ENCODE assay signal across 37 cellular contexts in genomic region chr16:48913384-48913783, GRCh38.
"Had no signal": no experiment of that assay in that cellular context is flagged by ENCODE, and none has a peak within 500 bp of the region (broad histone marks: within the 10 kb centered on the region; RNA-seq: fewer than 3 reads in every experiment).

No MANE protein-coding gene starts in this region.

- H3K27ac ChIP-seq: adrenal gland, ascending aorta, body of pancreas, brain microvascular endothelial cell, breast epithelium, cardiac muscle cell had no signal

- H3K4me3 ChIP-seq: adrenal gland, ascending aorta, body of pancreas, breast epithelium, cardiac muscle cell had no signal

- H3K4me1 Mint-ChIP-seq: activated naive CD4-positive, alpha-beta T cell treated with anti-CD3 and anti-CD28 coated beads, Interleukin-2, amount 10 ng/mL, durations not matched to agents 7 days and 5 days; activated naive CD4-positive, alpha-beta T cell treated with anti-CD3 and anti-CD28 coated beads, Interleukin-2, amount 50 U/mL, for 24 hours; activated naive CD8-positive, alpha-beta T cell treated with anti-CD3 and anti-CD28 coated beads for 36 hours; activated naive CD8-positive, alpha-beta T cell treated with anti-CD3 and anti-CD28 coated beads, Interleukin-2, amount 10 ng/mL, durations not matched to agents 7 days and 5 days; activated naive CD8-positive, alpha-beta T cell treated with anti-CD3 and anti-CD28 coated beads, Interleukin-2, amount 50 U/mL, for 24 hours; activated T-helper 17 cell treated with anti-CD3 and anti-CD28 coated beads, Interleukin-2, amount 50 U/mL, for 72 hours; central memory CD8-positive, alpha-beta T cell had no signal

- ATAC-seq: activated naive CD4-positive, alpha-beta T cell treated with anti-CD3 and anti-CD28 coated beads, Interleukin-2, amount 50 U/mL, for 72 hours; activated naive CD8-positive, alpha-beta T cell treated with anti-CD3 and anti-CD28 coated beads, Interleukin-2, amount 50 U/mL, for 24 hours; activated T-cell treated with anti-CD3 and anti-CD28 coated beads, Interleukin-2, amount 50 U/mL, for 4 hours; activated T-cell treated with anti-CD3 and anti-CD28 coated beads, Interleukin-2, amount 50 U/mL, for 72 hours; activated T-helper 17 cell treated with anti-CD3 and anti-CD28 coated beads, Interleukin-2, amount 50 U/mL, for 72 hours; body of pancreas had no signal

- H3K27me3 Mint-ChIP-seq: activated naive CD4-positive, alpha-beta T cell treated with anti-CD3 and anti-CD28 coated beads, Interleukin-2, amount 10 ng/mL, durations not matched to agents 7 days and 5 days; activated naive CD8-positive, alpha-beta T cell treated with anti-CD3 and anti-CD28 coated beads, Interleukin-2, amount 10 ng/mL, durations not matched to agents 7 days and 5 days; activated naive CD8-positive, alpha-beta T cell treated with anti-CD3 and anti-CD28 coated beads, Interleukin-2, amount 50 U/mL, for 24 hours; activated T-cell treated with anti-CD3 and anti-CD28 coated beads, Interleukin-2, amount 50 U/mL, for 24 hours; activated T-helper 17 cell treated with anti-CD3 and anti-CD28 coated beads, Interleukin-2, amount 50 U/mL, for 72 hours; central memory CD8-positive, alpha-beta T cell had no signal

- FAIRE-seq: astrocyte, bronchial epithelial cell had no signal

- H3K9me3 Mint-ChIP-seq: activated naive CD4-positive, alpha-beta T cell treated with anti-CD3 and anti-CD28 coated beads for 36 hours; activated naive CD4-positive, alpha-beta T cell treated with anti-CD3 and anti-CD28 coated beads, Interleukin-2, amount 10 ng/mL, durations not matched to agents 7 days and 5 days; activated naive CD8-positive, alpha-beta T cell treated with anti-CD3 and anti-CD28 coated beads for 36 hours; activated naive CD8-positive, alpha-beta T cell treated with anti-CD3 and anti-CD28 coated beads, Interleukin-2, amount 10 ng/mL, durations not matched to agents 7 days and 5 days; activated T-cell treated with anti-CD3 and anti-CD28 coated beads, Interleukin-2, amount 50 U/mL, for 72 hours; activated T-helper 1 cell treated with anti-CD3 and anti-CD28 coated beads, Interleukin-12 subunit alpha, Interleukin-12 subunit beta, Interleukin-2, Interleukin-4 antibody, amounts not matched to agents 30 ng/mL and 10 ng/mL and 1 ng/mL, durations not matched to agents 14 hours and 24 hours and 36 hours; activated T-helper 2 cell treated with anti-CD3 and anti-CD28 coated beads, Interferon-gamma antibody, Interleukin-2, Interleukin-4, amounts not matched to agents 10 μg/mL and 5 μg/mL and 100 μg/mL, durations not matched to agents 14 hours and 24 hours and 36 hours had no signal

- H3K36me3 ChIP-seq: adrenal gland, ascending aorta, brain microvascular endothelial cell, breast epithelium, cardiac muscle cell had no signal

- H3K27ac Mint-ChIP-seq: activated naive CD4-positive, alpha-beta T cell treated with anti-CD3 and anti-CD28 coated beads for 36 hours; activated naive CD4-positive, alpha-beta T cell treated with anti-CD3 and anti-CD28 coated beads, Interleukin-2, amount 10 ng/mL, durations not matched to agents 7 days and 5 days; activated naive CD4-positive, alpha-beta T cell treated with anti-CD3 and anti-CD28 coated beads, Interleukin-2, amount 50 U/mL, for 24 hours; activated naive CD4-positive, alpha-beta T cell treated with anti-CD3 and anti-CD28 coated beads, Interleukin-2, amount 50 U/mL, for 72 hours; activated naive CD8-positive, alpha-beta T cell; activated naive CD8-positive, alpha-beta T cell treated with anti-CD3 and anti-CD28 coated beads for 36 hours; activated naive CD8-positive, alpha-beta T cell treated with anti-CD3 and anti-CD28 coated beads, Interleukin-2, amount 10 ng/mL, durations not matched to agents 7 days and 5 days; activated naive CD8-positive, alpha-beta T cell treated with anti-CD3 and anti-CD28 coated beads, Interleukin-2, amount 50 U/mL, for 24 hours; activated T-cell treated with anti-CD3 and anti-CD28 coated beads, Interleukin-2, amount 50 U/mL, for 24 hours; activated T-cell treated with anti-CD3 and anti-CD28 coated beads, Interleukin-2, amount 50 U/mL, for 72 hours; activated T-helper 1 cell treated with anti-CD3 and anti-CD28 coated beads, Interleukin-12 subunit alpha, Interleukin-12 subunit beta, Interleukin-2, Interleukin-4 antibody, amounts not matched to agents 30 ng/mL and 10 ng/mL and 1 ng/mL, durations not matched to agents 14 hours and 24 hours and 36 hours; activated T-helper 17 cell treated with anti-CD3 and anti-CD28 coated beads, Interleukin-2, amount 50 U/mL, for 72 hours; activated T-helper 2 cell treated with anti-CD3 and anti-CD28 coated beads, Interferon-gamma antibody, Interleukin-2, Interleukin-4, amounts not matched to agents 10 μg/mL and 5 μg/mL and 100 μg/mL, durations not matched to agents 14 hours and 24 hours and 36 hours had no signal

- H3K9me3 ChIP-seq: adrenal gland, ascending aorta, body of pancreas had no signal

- H3K36me3 Mint-ChIP-seq: activated naive CD4-positive, alpha-beta T cell treated with anti-CD3 and anti-CD28 coated beads, Interleukin-2, amount 10 ng/mL, durations not matched to agents 7 days and 5 days; activated naive CD4-positive, alpha-beta T cell treated with anti-CD3 and anti-CD28 coated beads, Interleukin-2, amount 50 U/mL, for 24 hours; activated naive CD4-positive, alpha-beta T cell treated with anti-CD3 and anti-CD28 coated beads, Interleukin-2, amount 50 U/mL, for 72 hours; activated naive CD8-positive, alpha-beta T cell; activated naive CD8-positive, alpha-beta T cell treated with anti-CD3 and anti-CD28 coated beads for 36 hours; activated naive CD8-positive, alpha-beta T cell treated with anti-CD3 and anti-CD28 coated beads, Interleukin-2, amount 10 ng/mL, durations not matched to agents 7 days and 5 days; brain had no signal

- H3K27me3 ChIP-seq: adrenal gland, ascending aorta, body of pancreas, brain microvascular endothelial cell had no signal

- H3K4me3 Mint-ChIP-seq: activated naive CD4-positive, alpha-beta T cell treated with anti-CD3 and anti-CD28 coated beads for 36 hours; activated naive CD4-positive, alpha-beta T cell treated with anti-CD3 and anti-CD28 coated beads, Interleukin-2, amount 10 ng/mL, durations not matched to agents 7 days and 5 days; activated naive CD4-positive, alpha-beta T cell treated with anti-CD3 and anti-CD28 coated beads, Interleukin-2, amount 50 U/mL, for 24 hours; activated naive CD8-positive, alpha-beta T cell; activated naive CD8-positive, alpha-beta T cell treated with anti-CD3 and anti-CD28 coated beads for 36 hours; activated naive CD8-positive, alpha-beta T cell treated with anti-CD3 and anti-CD28 coated beads, Interleukin-2, amount 10 ng/mL, durations not matched to agents 7 days and 5 days; activated naive CD8-positive, alpha-beta T cell treated with anti-CD3 and anti-CD28 coated beads, Interleukin-2, amount 50 U/mL, for 24 hours; activated T-cell treated with anti-CD3 and anti-CD28 coated beads, Interleukin-2, amount 50 U/mL, for 24 hours; activated T-cell treated with anti-CD3 and anti-CD28 coated beads, Interleukin-2, amount 50 U/mL, for 4 hours; activated T-cell treated with anti-CD3 and anti-CD28 coated beads, Interleukin-2, amount 50 U/mL, for 72 hours; activated T-helper 1 cell treated with anti-CD3 and anti-CD28 coated beads, Interleukin-12 subunit alpha, Interleukin-12 subunit beta, Interleukin-2, Interleukin-4 antibody, amounts not matched to agents 30 ng/mL and 10 ng/mL and 1 ng/mL, durations not matched to agents 14 hours and 24 hours and 36 hours; activated T-helper 17 cell treated with anti-CD3 and anti-CD28 coated beads, Interleukin-2, amount 50 U/mL, for 72 hours; central memory CD8-positive, alpha-beta T cell had no signal

- DNase-seq: activated effector memory CD4-positive, alpha-beta T cell treated with anti-CD3 and anti-CD28 coated beads, Interleukin-2, amount 50 U/mL, for 16 hours; activated effector memory CD4-positive, alpha-beta T cell treated with Interleukin-2 at 50 U/mL for 16 hours; activated gamma-delta T cell; activated gamma-delta T cell treated with Interleukin-2 at 50 U/mL for 16 hours; activated naive CD4-positive, alpha-beta T cell; activated naive CD4-positive, alpha-beta T cell treated with anti-CD3 and anti-CD28 coated beads for 36 hours; activated naive CD4-positive, alpha-beta T cell treated with anti-CD3 and anti-CD28 coated beads, Interleukin-2, amount 10 ng/mL, durations not matched to agents 7 days and 5 days; activated naive CD4-positive, alpha-beta T cell treated with anti-CD3 and anti-CD28 coated beads, Interleukin-2, amount 50 U/mL, for 16 hours; activated naive CD4-positive, alpha-beta T cell treated with Interleukin-2 at 50 U/mL for 16 hours; activated naive CD8-positive, alpha-beta T cell treated with anti-CD3 and anti-CD28 coated beads for 36 hours; activated naive CD8-positive, alpha-beta T cell treated with anti-CD3 and anti-CD28 coated beads, Interleukin-2, amount 10 ng/mL, durations not matched to agents 7 days and 5 days; activated naive CD8-positive, alpha-beta T cell treated with anti-CD3 and anti-CD28 coated beads, Interleukin-2, amount 50 U/mL, for 24 hours; activated T-cell treated with anti-CD3 and anti-CD28 coated beads for 4 hours; activated T-cell treated with anti-CD3 and anti-CD28 coated beads, Interleukin-2, amount 50 U/mL, for 1 hour; activated T-cell treated with anti-CD3 and anti-CD28 coated beads, Interleukin-2, amount 50 U/mL, for 24 hours; activated T-cell treated with anti-CD3 and anti-CD28 coated beads, Interleukin-2, amount 50 U/mL, for 4 hours; activated T-cell treated with anti-CD3 and anti-CD28 coated beads, Interleukin-2, amount 50 U/mL, for 48 hours; activated T-cell treated with anti-CD3 and anti-CD28 coated beads, Interleukin-2, amount 50 U/mL, for 72 hours; adrenal gland; amniotic stem cell; aorta; body of pancreas; brain microvascular endothelial cell; central memory CD4-positive, alpha-beta T cell had no signal

- H3K4me1 ChIP-seq: adrenal gland, ascending aorta, body of pancreas, breast epithelium had no signal
